ENCODE assay signal across 16 cellular contexts in genomic region chr4:147760176-147760575, GRCh38. TPM values are rescaled to one million over a fixed set of nuclear protein-coding genes. Genes with fewer than 3 reads are reported as not detected.
A peak's percentile ranks its signal among the peaks of the same experiment; 100 is the strongest.
DNase-seq lines count a peak whose midpoint lies in the region; ATAC-seq and TF ChIP-seq lines count a peak whose summit lies in the region.
"Had no signal": no experiment of that assay in that cellular context is flagged by ENCODE, and none has a peak within 500 bp of the region (broad histone marks: within the 10 kb centered on the region; RNA-seq: fewer than 3 reads in every experiment).

No MANE protein-coding gene starts in this region.

- 96% methylated on average over 6 of the region's 6 CpGs for WGBS in SK-N-SH (ENCODE audit: low lambda C conversion rate)
- WGBS in esophagus squamous epithelium, 2 donors, result 65 to 75% methylated on average over 6 of the region's 6 CpGs
- WGBS in mesenchymal stem cell, result 96% methylated on average over 4 of the region's 6 CpGs

- TF ChIP-seq RAD21 in SK-N-SH (IDR thresholded peaks at IDR 0.05; ENCODE audit: low read length), result no peak

- no peak overlapping the region for H2BK15ac ChIP-seq in mesenchymal stem cell (ENCODE audit: low read depth, poor library complexity, severe bottlenecking)

- H4K20me1 ChIP-seq in SK-N-SH (ENCODE audit: insufficient read depth), result peaks cover 3% of the 10 kb centered on the region; the same call in 1 of the 2 replicates

- no peak overlapping the region for H4K8ac ChIP-seq in mesenchymal stem cell (ENCODE audit: low read length)

- H3K14ac ChIP-seq in mesenchymal stem cell (ENCODE audit: low read length in 2 of 2), result no peak overlapping the region

- ATAC-seq in SK-N-SH treated with all-trans-retinoic acid at 6 μM for 48 hours (peak; percentile 18; the same call in 1 of the 3 replicates), upper lobe of right lung (peak; percentile 67)
- ATAC-seq: activated CD8-positive, alpha-beta T cell treated with anti-CD3 and anti-CD28 coated beads for 36 hours; activated T-helper 17 cell treated with anti-CD3 and anti-CD28 coated beads, Interleukin-2, amount 50 U/mL, for 72 hours; left colon; naive thymus-derived CD8-positive, alpha-beta T cell had no signal

- no peak for TF ChIP-seq CTCF in SK-N-SH (IDR thresholded peaks at IDR 0.05)
- TF ChIP-seq CTCF in esophagus squamous epithelium (IDR thresholded peaks at IDR 0.05), result no peak
- no peak for TF ChIP-seq CTCF in upper lobe of right lung (IDR thresholded peaks at IDR 0.05)

- H3K4ac ChIP-seq in mesenchymal stem cell (ENCODE audit: low read depth in 1 of 2, low read length in 2 of 2), result no peak overlapping the region

- H3K4me1 ChIP-seq in SK-N-SH (ENCODE audit: control insufficient read depth in 1 of 2, insufficient read depth in 2 of 2, low read depth in 1 of 2, low read length in 1 of 2), result peaks cover 10 to 23% of the 10 kb centered on the region in 2 experiments; a peak in 3 of 4 replicates
- peaks cover 0 to 66% (median 10%) of the 10 kb centered on the region in 3 donors for H3K4me1 ChIP-seq in esophagus squamous epithelium
- peaks cover 11% of the 10 kb centered on the region for H3K4me1 ChIP-seq in upper lobe of right lung
- no peaks in the 10 kb centered on the region for H3K4me1 ChIP-seq in mesenchymal stem cell (ENCODE audit: control insufficient read depth, insufficient read depth, low read depth, low read length)

- H3K27me3 ChIP-seq in SK-N-SH (ENCODE audit: insufficient read depth), result no peaks in the 10 kb centered on the region
- H3K27me3 ChIP-seq in esophagus squamous epithelium, result no peaks in the 10 kb centered on the region
- no peaks in the 10 kb centered on the region for H3K27me3 ChIP-seq in upper lobe of right lung
- no peaks in the 10 kb centered on the region for H3K27me3 ChIP-seq in mesenchymal stem cell (ENCODE audit: control insufficient read depth in 1 of 2, insufficient read depth in 1 of 2, low read length in 2 of 2)
- H3K27me3 ChIP-seq: vagina had no signal

- H3K27ac ChIP-seq in SK-N-SH (ENCODE audit: low read depth in 2 of 2, low read length in 1 of 2), result no peak overlapping the region; a peak in 1 of 4 replicates
- peak overlapping the region; percentile 24 to 68 (median 53) for H3K27ac ChIP-seq in esophagus squamous epithelium
- H3K27ac ChIP-seq in upper lobe of right lung, result no peak overlapping the region
- no peak overlapping the region for H3K27ac ChIP-seq in mesenchymal stem cell (ENCODE audit: low read length, poor library complexity, severe bottlenecking)
- H3K27ac ChIP-seq: vagina had no signal

- no peaks in the 10 kb centered on the region for H3K9me3 ChIP-seq in SK-N-SH
- H3K9me3 ChIP-seq in esophagus squamous epithelium, result no peaks in the 10 kb centered on the region
- H3K9me3 ChIP-seq in upper lobe of right lung, result no peaks in the 10 kb centered on the region
- H3K9me3 ChIP-seq in mesenchymal stem cell (ENCODE audit: control insufficient read depth, low read length), result no peaks in the 10 kb centered on the region
- H3K9me3 ChIP-seq: vagina had no signal

- H4K91ac ChIP-seq in mesenchymal stem cell (ENCODE audit: low read length), result no peak overlapping the region

- no peak overlapping the region for H2BK5ac ChIP-seq in mesenchymal stem cell (ENCODE audit: low read depth, low read length, poor library complexity, severe bottlenecking)

- H3K9ac ChIP-seq in SK-N-SH (no peak overlapping the region), mesenchymal stem cell (ENCODE audit: low read length) (no peak overlapping the region)

- POLR2A ChIA-PET in SK-N-SH (lab: Yijun Ruan, JAX), result interaction anchor here (1.0 to 1.5 kb wide), 2 partner anchors 22 to 27 kb away, joined by 4 to 6 read pairs; no protein-coding TSS in a partner anchor

- no peak for TF ChIP-seq EP300 in SK-N-SH (IDR thresholded peaks at IDR 0.05; ENCODE audit: borderline replicate concordance in 1 of 2, low read depth in 1 of 2, low read length in 1 of 2)

- no peak overlapping the region for H3K18ac ChIP-seq in mesenchymal stem cell (ENCODE audit: low read depth in 1 of 2, low read length in 2 of 2)

- no peak overlapping the region for H3K4me2 ChIP-seq in SK-N-SH
- no peak overlapping the region for H3K4me2 ChIP-seq in mesenchymal stem cell (ENCODE audit: low read length, poor library complexity, severe bottlenecking)

- DNase-seq in SK-N-SH (no peak), NCI-H748 treated with DMSO at 0.1 percent for 48 hours (lab: John Stamatoyannopoulos, UW) (peak; percentile 69), esophagus squamous epithelium (lab: John Stamatoyannopoulos, UW) (no peak), upper lobe of right lung (no peak), mesenchymal stem cell (no peak)
- DNase-seq in NK-92 treated with Interleukin-12 subunit alpha and Interleukin-12 subunit beta, amount 100 ng/mL, for 24 hours (lab: John Stamatoyannopoulos, UW), result no peak
- no peak for DNase-seq in activated CD4-positive, CD25-positive, alpha-beta regulatory T cell (lab: John Stamatoyannopoulos, UW)
- DNase-seq: ACHN; activated CD8-positive, alpha-beta T cell treated with anti-CD3 and anti-CD28 coated beads for 36 hours; erythroblast; naive thymus-derived CD8-positive, alpha-beta T cell; stimulated activated CD4-positive, alpha-beta T cell treated with anti-CD3 and anti-CD28 coated beads, Interleukin-2, amount 100 ng/mL, for 48 hours had no signal

- no peak overlapping the region for H3K23ac ChIP-seq in mesenchymal stem cell (ENCODE audit: low read length in 2 of 2)

- H3K9me2 ChIP-seq in SK-N-SH, result no peaks in the 10 kb centered on the region

- H2AK5ac ChIP-seq in mesenchymal stem cell (ENCODE audit: low read length, severe bottlenecking), result no peak overlapping the region

- peaks cover 18% of the 10 kb centered on the region for H3K79me1 ChIP-seq in mesenchymal stem cell (replicated peaks; ENCODE audit: low read length, poor library complexity, severe bottlenecking)

- H2BK120ac ChIP-seq in mesenchymal stem cell (ENCODE audit: low read depth, low read length), result no peak overlapping the region

- no peak overlapping the region for H2BK12ac ChIP-seq in mesenchymal stem cell (ENCODE audit: low read length in 2 of 2)

- peaks cover 94% of the 10 kb centered on the region for H3K79me2 ChIP-seq in SK-N-SH (ENCODE audit: insufficient read depth)

- CTCF ChIA-PET in SK-N-SH (lab: Yijun Ruan, JAX), result interaction anchor here (0.7 to 1.3 kb wide), 4 partner anchors 12 to 107 kb away, joined by 3 to 5 read pairs (median 4); no protein-coding TSS in a partner anchor

- H3F3A ChIP-seq in SK-N-SH (replicated peaks; ENCODE audit: insufficient read depth), result peaks cover 3% of the 10 kb centered on the region

- intact Hi-C loops in esophagus squamous epithelium (cut with DNase I) (no loop called here), upper lobe of right lung (cut with DNase I) (no loop called here)

- H2AFZ ChIP-seq in SK-N-SH (ENCODE audit: low read depth), result no peak overlapping the region
- H2AFZ ChIP-seq in mesenchymal stem cell (ENCODE audit: low read depth, low read length), result no peak overlapping the region

- H3K4me3 ChIP-seq in SK-N-SH (ENCODE audit: low read depth in 2 of 2, low read length in 1 of 2) (no peak overlapping the region), esophagus squamous epithelium (no peak overlapping the region), upper lobe of right lung (no peak overlapping the region), mesenchymal stem cell (ENCODE audit: insufficient read depth in 1 of 2, low read depth in 1 of 2, low read length in 2 of 2) (no peak overlapping the region)
- H3K4me3 ChIP-seq: vagina had no signal

- no peak for TF ChIP-seq POLR2A in esophagus squamous epithelium (IDR thresholded peaks at IDR 0.05)

- H3K36me3 ChIP-seq in SK-N-SH (replicated peaks in 1 of 2; ENCODE audit: control insufficient read depth in 1 of 2, insufficient read depth in 2 of 2, low read length in 1 of 2), result no peaks in the 10 kb centered on the region
- no peaks in the 10 kb centered on the region for H3K36me3 ChIP-seq in esophagus squamous epithelium
- no peaks in the 10 kb centered on the region for H3K36me3 ChIP-seq in upper lobe of right lung
- H3K36me3 ChIP-seq in mesenchymal stem cell (ENCODE audit: control insufficient read depth in 1 of 2, insufficient read depth in 2 of 2, low read depth in 1 of 2, low read length in 2 of 2), result peaks cover 0 to 7% of the 10 kb centered on the region in 2 experiments
- H3K36me3 ChIP-seq: vagina had no signal

TF ChIP-seq in SK-N-SH treated with all-trans-retinoic acid at 6 μM for 48 hours, 23 proteins besides CTCF, POLR2A, EP300 and RAD21 (continues in another document):
- no peak for TF ChIP-seq OSR1 (CRISPR knock-in tag; IDR thresholded peaks at IDR 0.05)

TF ChIP-seq in SK-N-SH, 30 proteins besides CTCF, POLR2A, EP300 and RAD21 (continues in another document):
- no peak for TF ChIP-seq FOXJ3 (CRISPR knock-in tag; IDR thresholded peaks at IDR 0.05)
- TF ChIP-seq MAX (IDR thresholded peaks at IDR 0.05; ENCODE audit: low read depth), result no peak
- no peak for TF ChIP-seq MXI1 (IDR thresholded peaks at IDR 0.05; ENCODE audit: low read depth, low read length)
- TF ChIP-seq ZBTB33 (IDR thresholded peaks at IDR 0.05; ENCODE audit: borderline replicate concordance, low read depth), result no peak
- no peak for TF ChIP-seq GATA2 (CRISPR knock-in tag; IDR thresholded peaks at IDR 0.05)

RNA-seq across cellular contexts. Expression of gene ARHGAP10, which starts 28.3 kb away (rescaled TPM):
- polyA plus RNA-seq in SK-N-SH (2012; rRNA removed), result 12.0 and 15.1 TPM in 2 replicates
- 12.9 and 13.8 TPM in 2 replicates for polyA plus RNA-seq in SK-N-SH (2012; cell fraction: cytosol; rRNA removed)
- 20.6 and 21.3 TPM in 2 replicates for polyA plus RNA-seq in SK-N-SH (2012; cell fraction: nucleus; rRNA removed)
- 100 to 1,000 TPM in 1 of 4 donors, 10 to 100 TPM in 3; 26.5 to 117 (median 29.7) TPM for total RNA-seq in esophagus squamous epithelium
- total RNA-seq in upper lobe of right lung, result 26.9 TPM
- 24.9 TPM for polyA plus RNA-seq in mesenchymal stem cell (2013, experiment 1 of 2)
- 24.0 TPM for polyA plus RNA-seq in mesenchymal stem cell (2013, experiment 2 of 2)

Comparison
In these comparisons a context has a peak if more than half of its experiments do, and no peak if none do; other contexts are left out.
1. H3K27ac ChIP-seq: peak in esophagus squamous epithelium (4 of 4); none in SK-N-SH (0 of 2), upper lobe of right lung (single experiment) and mesenchymal stem cell (single experiment).